ENCODE assay signal across 17 cellular contexts in the genomic region with DNA sequence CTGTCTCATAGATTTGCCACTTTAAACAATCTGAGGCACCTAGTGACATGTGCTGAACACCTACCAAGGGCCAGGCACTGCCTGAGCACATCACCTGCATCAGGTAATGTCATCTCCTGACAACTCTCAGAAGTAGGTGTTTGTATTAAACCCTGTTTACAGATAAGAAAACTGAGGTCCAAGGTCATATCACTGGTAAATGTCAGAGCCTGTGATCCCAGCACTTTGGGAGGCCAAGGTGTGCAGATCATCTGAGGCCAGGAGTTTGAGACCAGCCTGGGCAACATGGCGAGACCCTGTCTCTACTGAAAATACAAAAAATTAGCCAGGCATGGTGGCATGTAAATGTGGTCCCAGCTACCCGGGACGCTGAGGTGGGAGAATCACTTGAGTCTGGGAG. TPM values are rescaled to one million over a fixed set of nuclear protein-coding genes. Genes with fewer than 3 reads are reported as not detected.
A peak's percentile ranks its signal among the peaks of the same experiment; 100 is the strongest.
DNase-seq lines count a peak whose midpoint lies in the region; ATAC-seq and TF ChIP-seq lines count a peak whose summit lies in the region.
"Had no signal": no experiment of that assay in that cellular context is flagged by ENCODE, and none has a peak within 500 bp of the region (broad histone marks: within the 10 kb centered on the region; RNA-seq: fewer than 3 reads in every experiment).

No MANE protein-coding gene starts in this region.

- H2BK12ac ChIP-seq in neuronal stem cell (ENCODE audit: low read length) = no peak overlapping the region

- DNase-seq in right atrium auricular region (ENCODE audit: low spot score) (peak; percentile 48), right cardiac atrium (no peak), posterior vena cava (ENCODE audit: low spot score) (peak; percentile 34), thoracic aorta (ENCODE audit: low spot score) (no peak), transverse colon (no peak), spleen (no peak), neuronal stem cell (ENCODE audit: low spot score) (no peak)
- DNase-seq: 8988T; AML-193; CD8-positive, alpha-beta memory T cell; DMS53; GF-D8; GOT3 had no signal

- H3K9me3 ChIP-seq in right atrium auricular region = no peaks in the 10 kb centered on the region
- H3K9me3 ChIP-seq in right cardiac atrium (ENCODE audit: control insufficient read depth, low read length) = no peaks in the 10 kb centered on the region
- no peaks in the 10 kb centered on the region for H3K9me3 ChIP-seq in thoracic aorta
- no peaks in the 10 kb centered on the region for H3K9me3 ChIP-seq in transverse colon
- no peaks in the 10 kb centered on the region for H3K9me3 ChIP-seq in spleen
- no peaks in the 10 kb centered on the region for H3K9me3 ChIP-seq in neuronal stem cell (replicated peaks in 1 of 2; ENCODE audit: control insufficient read depth in 2 of 2, insufficient read depth in 1 of 2, low read depth in 1 of 2, low read length in 2 of 2)
- H3K9me3 ChIP-seq: BLaER1 had no signal

- no peak overlapping the region for H3K4me2 ChIP-seq in neuronal stem cell (ENCODE audit: insufficient read depth, low read length, poor library complexity, severe bottlenecking)
- H3K4me2 ChIP-seq: BLaER1 had no signal

- H3K27me3 ChIP-seq in right atrium auricular region (no peaks in the 10 kb centered on the region), right cardiac atrium (ENCODE audit: control insufficient read depth, insufficient read depth) (no peaks in the 10 kb centered on the region), thoracic aorta (replicated peaks; ENCODE audit: insufficient read depth) (no peaks in the 10 kb centered on the region), transverse colon (no peaks in the 10 kb centered on the region), spleen (replicated peaks in 1 of 7) (no peaks in the 10 kb centered on the region), neuronal stem cell (ENCODE audit: control insufficient read depth in 3 of 3, insufficient read depth in 3 of 3, low read depth in 1 of 3, low read length in 3 of 3) (peaks cover 0 to 27% (median 0%) of the 10 kb centered on the region in 3 experiments)
- H3K27me3 ChIP-seq: BLaER1 had no signal

- no peak overlapping the region for H2AFZ ChIP-seq in neuronal stem cell (ENCODE audit: low read length)

- no peak overlapping the region for H2AK5ac ChIP-seq in neuronal stem cell (ENCODE audit: low read depth, low read length)

- H2BK120ac ChIP-seq in neuronal stem cell (ENCODE audit: low read depth, low read length) = no peak overlapping the region

- WGBS in right cardiac atrium = 92% methylated on average over 3 of the region's 3 CpGs
- WGBS in transverse colon (ENCODE audit: low coverage in 1 of 2), 2 donors = 89% methylated on average over 3 of the region's 3 CpGs; no CpG with 5 or more reads in 1 of the 2 donors
- 80 to 95% (median 87%) methylated on average over 3 of the region's 3 CpGs for WGBS in spleen, 5 donors
- WGBS in neuronal stem cell (ENCODE audit: extremely low coverage in 2 of 2, insufficient read length in 2 of 2, insufficient replicate concordance in 1 of 2), 2 donors = no CpG with 5 or more reads among the region's 3 CpGs

- H3K4me1 ChIP-seq in right atrium auricular region (no peaks in the 10 kb centered on the region), right cardiac atrium (ENCODE audit: control insufficient read depth, insufficient read depth, low read length) (no peaks in the 10 kb centered on the region), thoracic aorta (ENCODE audit: control insufficient read depth in 1 of 2, low read depth in 2 of 2) (peaks cover 17 to 60% of the 10 kb centered on the region in 2 donors), transverse colon (peaks cover 0 to 2% (median 0%) of the 10 kb centered on the region in 4 donors), spleen (no peaks in the 10 kb centered on the region), neuronal stem cell (ENCODE audit: control insufficient read depth in 2 of 2, insufficient read depth in 1 of 2, low read depth in 1 of 2, low read length in 2 of 2) (peaks cover 11 to 17% of the 10 kb centered on the region in 2 donors)
- H3K4me1 ChIP-seq: BLaER1 had no signal

- no peak overlapping the region for H2BK15ac ChIP-seq in neuronal stem cell (ENCODE audit: low read length)

- no peaks in the 10 kb centered on the region for H3K79me1 ChIP-seq in neuronal stem cell (ENCODE audit: low read depth, low read length)

- no peak overlapping the region for H3K4ac ChIP-seq in neuronal stem cell (ENCODE audit: low read length)

- no peak overlapping the region for H3K18ac ChIP-seq in neuronal stem cell (ENCODE audit: low read length)

- H4K8ac ChIP-seq in neuronal stem cell (ENCODE audit: low read depth, low read length) = no peak overlapping the region

- no peak for TF ChIP-seq EP300 in transverse colon (IDR thresholded peaks at IDR 0.05; ENCODE audit: low read depth)

- H3K27ac ChIP-seq in right atrium auricular region = no peak overlapping the region
- H3K27ac ChIP-seq in right cardiac atrium (ENCODE audit: low read length) = no peak overlapping the region
- H3K27ac ChIP-seq in thoracic aorta = peak overlapping the region; percentile 79 to 82
- no peak overlapping the region for H3K27ac ChIP-seq in transverse colon
- H3K27ac ChIP-seq in spleen = no peak overlapping the region
- no peak overlapping the region for H3K27ac ChIP-seq in neuronal stem cell (replicated peaks; ENCODE audit: low read length)
- H3K27ac ChIP-seq: BLaER1 had no signal

- no peak overlapping the region for H3K23ac ChIP-seq in neuronal stem cell (ENCODE audit: low read depth, low read length, poor library complexity)

- H2BK5ac ChIP-seq in neuronal stem cell (ENCODE audit: low read length) = no peak overlapping the region

- intact Hi-C loops in right cardiac atrium (cut with DNase I) (no loop called here), posterior vena cava (cut with DNase I) (no loop called here), transverse colon (cut with DNase I; ENCODE audit: low total_unique reads) (no loop called here), spleen (cut with DNase I; ENCODE audit: low total_unique reads) (no loop called here)

- no peaks in the 10 kb centered on the region for H3K36me3 ChIP-seq in right atrium auricular region
- H3K36me3 ChIP-seq in thoracic aorta = no peaks in the 10 kb centered on the region
- no peaks in the 10 kb centered on the region for H3K36me3 ChIP-seq in transverse colon
- no peaks in the 10 kb centered on the region for H3K36me3 ChIP-seq in spleen
- no peaks in the 10 kb centered on the region for H3K36me3 ChIP-seq in neuronal stem cell (replicated peaks in 1 of 2; ENCODE audit: control insufficient read depth in 2 of 2, insufficient read depth in 2 of 2, low read length in 2 of 2)
- H3K36me3 ChIP-seq: BLaER1 had no signal

- TF ChIP-seq CTCF in right atrium auricular region (IDR thresholded peaks at IDR 0.05) (no peak), thoracic aorta (IDR thresholded peaks at IDR 0.05) (no peak), transverse colon (IDR thresholded peaks at IDR 0.05) (no peak), spleen (IDR thresholded peaks at IDR 0.05 in 8 of 11, conservative IDR thresholded peaks at IDR 0.05 in 3 of 11) (no peak)

- H3K14ac ChIP-seq in neuronal stem cell (ENCODE audit: low read length) = no peak overlapping the region

- H3K9ac ChIP-seq in neuronal stem cell (ENCODE audit: low read depth, low read length, poor library complexity) = no peak overlapping the region
- H3K9ac ChIP-seq: BLaER1 had no signal

- in situ Hi-C loops in transverse colon (cut with MboI; ENCODE audit: low pct_ligation_motif_present in 1 of 4, low pct_unique_long_range_greater_than_20kb in 1 of 4, low sequenced_read_pairs in 3 of 4) = no loop called here

- ATAC-seq in right cardiac atrium = no peak
- ATAC-seq in thoracic aorta (ENCODE audit: insufficient number of reproducible peaks, low FRiP score, low read depth) = no peak
- ATAC-seq in HG03139 (IDR thresholded peaks at IDR 0.05; ENCODE audit: unreplicated experiment) = no peak

- H4K91ac ChIP-seq in neuronal stem cell (ENCODE audit: low read depth, low read length, poor library complexity) = no peak overlapping the region

- TF ChIP-seq POLR2A in transverse colon (IDR thresholded peaks at IDR 0.05) (no peak), spleen (IDR thresholded peaks at IDR 0.05) (no peak)

- H3K4me3 ChIP-seq in right atrium auricular region (no peak overlapping the region), right cardiac atrium (ENCODE audit: low read length) (no peak overlapping the region), thoracic aorta (no peak overlapping the region), transverse colon (no peak overlapping the region), spleen (no peak overlapping the region), neuronal stem cell (ENCODE audit: low read length in 2 of 2) (no peak overlapping the region)
- H3K4me3 ChIP-seq: BLaER1 had no signal

RNA-seq across cellular contexts. Expression of gene ACCSL, which starts 39.1 kb away (rescaled TPM):
- not detected for total RNA-seq in right atrium auricular region
- not detected for total RNA-seq in right cardiac atrium
- not detected for polyA plus RNA-seq in right cardiac atrium
- not detected for total RNA-seq in posterior vena cava
- not detected for total RNA-seq in thoracic aorta
- total RNA-seq in transverse colon = not detected
- under 1 TPM in 3 of 7 donors, not detected in 4; 0.19 to 0.23 (median 0.20) TPM for total RNA-seq in spleen
- polyA plus RNA-seq in spleen = not detected
- polyA plus RNA-seq in neuronal stem cell (2013, experiment 1 of 2) = not detected
- polyA plus RNA-seq in neuronal stem cell (2013, experiment 2 of 2) = not detected
- total RNA-seq: CD8-positive, alpha-beta memory T cell; H9; HT1080 had no signal
- polyA plus RNA-seq: CD8-positive, alpha-beta memory T cell had no signal

RNA-seq across cellular contexts. Expression of gene ACCS, which starts 57.4 kb away (rescaled TPM):
- 1 to 10 TPM; 2.3 to 6.1 TPM for total RNA-seq in right atrium auricular region
- total RNA-seq in right cardiac atrium = 10 to 100 TPM; 11.4 to 18.8 (median 14.2) TPM
- polyA plus RNA-seq in right cardiac atrium = 19.3 TPM
- total RNA-seq in posterior vena cava = 10 to 100 TPM; 18.5 to 30.5 TPM
- total RNA-seq in thoracic aorta = 10 to 100 TPM; 32.3 to 32.6 TPM
- 10 to 100 TPM; 17.6 to 88.3 (median 29.5) TPM for total RNA-seq in transverse colon
- 10 to 100 TPM; 28.7 to 59.5 (median 44.8) TPM for total RNA-seq in spleen
- 10 to 100 TPM; 22.4 to 87.6 (median 60.3) TPM for polyA plus RNA-seq in spleen
- polyA plus RNA-seq in neuronal stem cell (2013, experiment 1 of 2) = 3.2 TPM
- 3.4 TPM for polyA plus RNA-seq in neuronal stem cell (2013, experiment 2 of 2)

Comparison
In these comparisons a context has a peak if more than half of its experiments do, and no peak if none do; other contexts are left out.
1. DNase-seq: peak in right atrium auricular region (single experiment) and posterior vena cava (single experiment); none in right cardiac atrium (0 of 3), thoracic aorta (single experiment), transverse colon (single experiment), spleen (single experiment) and neuronal stem cell (single experiment).
2. H3K27ac ChIP-seq: peak in thoracic aorta (2 of 2); none in right atrium auricular region (0 of 2), right cardiac atrium (single experiment), transverse colon (0 of 4), spleen (0 of 8) and neuronal stem cell (single experiment).